Comparison of ENCODE assay signal across 8 cellular contexts in the genomic region with DNA sequence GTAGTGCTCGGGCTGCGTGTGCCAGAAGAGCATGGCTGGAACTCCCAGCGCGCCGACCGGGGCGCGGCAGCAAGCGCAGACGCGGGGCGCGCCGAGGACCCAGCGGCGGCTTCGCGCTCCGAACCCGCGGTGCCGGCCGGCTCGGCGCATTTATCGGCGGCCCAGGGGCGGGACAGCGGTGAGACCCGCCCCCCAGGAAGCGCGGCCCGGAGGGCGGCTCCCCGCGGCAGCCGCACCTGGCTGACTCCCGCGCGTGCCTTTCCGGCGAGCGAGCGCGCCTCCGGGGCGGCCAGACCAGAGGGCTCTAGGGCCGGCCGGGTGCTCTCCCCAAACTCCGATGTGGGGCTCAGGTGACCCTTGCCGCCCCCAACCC. TPM values are rescaled to one million over a fixed set of nuclear protein-coding genes. Genes with fewer than 3 reads are reported as not detected.
DNase-seq lines count a peak whose midpoint lies in the region; ATAC-seq, FAIRE-seq and TF ChIP-seq lines count a peak whose summit lies in the region.

A gene with protein sequence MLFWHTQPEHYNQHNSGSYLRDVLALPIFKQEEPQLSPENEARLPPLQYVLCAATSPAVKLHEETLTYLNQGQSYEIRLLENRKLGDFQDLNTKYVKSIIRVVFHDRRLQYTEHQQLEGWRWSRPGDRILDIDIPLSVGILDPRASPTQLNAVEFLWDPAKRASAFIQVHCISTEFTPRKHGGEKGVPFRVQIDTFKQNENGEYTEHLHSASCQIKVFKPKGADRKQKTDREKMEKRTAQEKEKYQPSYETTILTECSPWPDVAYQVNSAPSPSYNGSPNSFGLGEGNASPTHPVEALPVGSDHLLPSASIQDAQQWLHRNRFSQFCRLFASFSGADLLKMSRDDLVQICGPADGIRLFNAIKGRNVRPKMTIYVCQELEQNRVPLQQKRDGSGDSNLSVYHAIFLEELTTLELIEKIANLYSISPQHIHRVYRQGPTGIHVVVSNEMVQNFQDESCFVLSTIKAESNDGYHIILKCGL (minus strand): TSS at position 126 of the 373 bp plus-strand sequence. CDS start 93 bp downstream, at position 33.

- POLR2A ChIA-PET in HEK293T (lab: Yijun Ruan, JAX) (no interaction called here), endothelial cell of umbilical vein (lab: Charles Lee) (no interaction called here)

- no peak for TF ChIP-seq POLR2A in endothelial cell of umbilical vein (IDR thresholded peaks at IDR 0.05; ENCODE audit: low read depth, low read length)

- H3K36me3 ChIP-seq in endothelial cell of umbilical vein (ENCODE audit: control insufficient read depth in 2 of 2, extremely low read depth in 1 of 2, insufficient read depth in 2 of 2, low read length in 2 of 2), result no peaks in the 10 kb centered on the region

- H3K4me2 ChIP-seq in endothelial cell of umbilical vein (ENCODE audit: insufficient read depth, low read length), result no peak within 1 kb of the TSS

- ATAC-seq in GM19035 (IDR thresholded peaks at IDR 0.05; ENCODE audit: unreplicated experiment), result no peak
- no peak for ATAC-seq in GM21786 (IDR thresholded peaks at IDR 0.05; ENCODE audit: unreplicated experiment)
- ATAC-seq in HG03571 (IDR thresholded peaks at IDR 0.05; ENCODE audit: unreplicated experiment), result no peak

- peaks cover 8% of the 10 kb centered on the region for H3K4me1 Mint-ChIP-seq in neural crest cell

- no peak within 1 kb of the TSS for H3K4me3 ChIP-seq in endothelial cell of umbilical vein (replicated peaks in 1 of 3; ENCODE audit: insufficient read depth in 1 of 3, low read depth in 1 of 3, low read length in 3 of 3)

- H3K9ac ChIP-seq in endothelial cell of umbilical vein (replicated peaks; ENCODE audit: extremely low read depth, insufficient read depth, low read length), result no peak within 1 kb of the TSS

- peaks cover 29 to 33% of the 10 kb centered on the region in 2 experiments for H3K27me3 ChIP-seq in endothelial cell of umbilical vein (ENCODE audit: control insufficient read depth in 2 of 2, insufficient read depth in 2 of 2, low read length in 2 of 2)

- H4K20me1 ChIP-seq in endothelial cell of umbilical vein (replicated peaks; ENCODE audit: control insufficient read depth, extremely low read depth, insufficient read depth, low read length), result no peaks in the 10 kb centered on the region

- no TSS peak for BruUV-seq in endothelial cell of umbilical vein (replicated peaks; lab: Mats Ljungman, UMichigan)

- intact Hi-C loops in endothelial cell of umbilical vein (cut with micrococcal nuclease), result no loop called here

- dilution Hi-C loops in endothelial cell of umbilical vein (cut with MboI; ENCODE audit: extremely low pct_ligation_motif_present, low sequenced_read_pairs), result no loop called here

- CTCF ChIA-PET in HEK293T (lab: Yijun Ruan, JAX), result no interaction called here
- CTCF ChIA-PET in endothelial cell of umbilical vein (lab: Charles Lee), result no interaction called here

- TF ChIP-seq CTCF in endothelial cell of umbilical vein (IDR thresholded peaks at IDR 0.05; ENCODE audit: extremely low read depth in 1 of 2, insufficient read depth in 1 of 2, low read depth in 1 of 2, low read length in 2 of 2) (no peak), neural crest cell (conservative IDR thresholded peaks at IDR 0.05) (no peak)

- no peaks in the 10 kb centered on the region for H3K9me1 ChIP-seq in endothelial cell of umbilical vein (replicated peaks; ENCODE audit: control insufficient read depth, extremely low read depth, insufficient read depth, low read length)

- no peaks in the 10 kb centered on the region for H3K4me1 ChIP-seq in endothelial cell of umbilical vein (ENCODE audit: control insufficient read depth, extremely low read depth, insufficient read depth, low read length)

- no peak for FAIRE-seq in endothelial cell of umbilical vein (lab: Jason Lieb, UNC)

- H3K27me3 Mint-ChIP-seq in neural crest cell (ENCODE audit: low read depth), result peaks cover 59% of the 10 kb centered on the region

- H3K9me3 Mint-ChIP-seq in neural crest cell, result no peaks in the 10 kb centered on the region

- H3K27ac Mint-ChIP-seq in neural crest cell (ENCODE audit: unreplicated experiment), result no peak within 1 kb of the TSS

- no peak within 1 kb of the TSS for H2AFZ ChIP-seq in endothelial cell of umbilical vein (ENCODE audit: low read depth, low read length)

- H3K36me3 Mint-ChIP-seq in neural crest cell (ENCODE audit: low read depth), result no peaks in the 10 kb centered on the region

- no peak within 1 kb of the TSS for H3K27ac ChIP-seq in endothelial cell of umbilical vein (ENCODE audit: insufficient read depth, low read depth, low read length)

- H3K4me3 Mint-ChIP-seq in neural crest cell, result peak within 1 kb of the TSS; percentile 84

- DNase-seq in DMS53 treated with DMSO at 0.1 percent for 48 hours (lab: John Stamatoyannopoulos, UW; ENCODE audit: unreplicated experiment) (peak; percentile 76), HEK293T (ENCODE audit: extremely low spot score) (peak; percentile 68), RPMI8226 (peak; percentile 84), endothelial cell of umbilical vein (ENCODE audit: low read depth, low spot score) (no peak), neural crest cell (ENCODE audit: low read depth, low spot score) (no peak)

- H3K9me3 ChIP-seq in endothelial cell of umbilical vein (replicated peaks; ENCODE audit: control insufficient read depth, insufficient read depth, low read length), result no peaks in the 10 kb centered on the region

- H3K79me2 ChIP-seq in endothelial cell of umbilical vein (ENCODE audit: control insufficient read depth, insufficient read depth, low read length), result no peaks in the 10 kb centered on the region

TF ChIP-seq in HEK293T, 16 proteins besides CTCF, POLR2A, EP300 and RAD21:
- TF ChIP-seq, protein P1, sequence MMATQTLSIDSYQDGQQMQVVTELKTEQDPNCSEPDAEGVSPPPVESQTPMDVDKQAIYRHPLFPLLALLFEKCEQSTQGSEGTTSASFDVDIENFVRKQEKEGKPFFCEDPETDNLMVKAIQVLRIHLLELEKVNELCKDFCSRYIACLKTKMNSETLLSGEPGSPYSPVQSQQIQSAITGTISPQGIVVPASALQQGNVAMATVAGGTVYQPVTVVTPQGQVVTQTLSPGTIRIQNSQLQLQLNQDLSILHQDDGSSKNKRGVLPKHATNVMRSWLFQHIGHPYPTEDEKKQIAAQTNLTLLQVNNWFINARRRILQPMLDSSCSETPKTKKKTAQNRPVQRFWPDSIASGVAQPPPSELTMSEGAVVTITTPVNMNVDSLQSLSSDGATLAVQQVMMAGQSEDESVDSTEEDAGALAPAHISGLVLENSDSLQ (IDR thresholded peaks at IDR 0.05), result no peak
- TF ChIP-seq SP1 (IDR thresholded peaks at IDR 0.05) (no peak), FOXA1 (IDR thresholded peaks at IDR 0.05) (no peak), BHLHE40 (IDR thresholded peaks at IDR 0.05; ENCODE audit: borderline replicate concordance) (no peak), TARDBP (IDR thresholded peaks at IDR 0.05) (no peak), NFRKB (IDR thresholded peaks at IDR 0.05) (no peak), ZNF384 (IDR thresholded peaks at IDR 0.05) (no peak), FOXM1 (IDR thresholded peaks at IDR 0.05; ENCODE audit: borderline replicate concordance) (no peak), CTBP1 (IDR thresholded peaks at IDR 0.05; ENCODE audit: borderline replicate concordance) (no peak), ELF4 (IDR thresholded peaks at IDR 0.05) (no peak), FOXK2 (IDR thresholded peaks at IDR 0.05) (no peak), L3MBTL2 (conservative IDR thresholded peaks at IDR 0.05) (no peak), ARNT (IDR thresholded peaks at IDR 0.05) (no peak), LEF1 (IDR thresholded peaks at IDR 0.05; ENCODE audit: borderline replicate concordance) (no peak), SUZ12 (IDR thresholded peaks at IDR 0.05) (no peak)

TF ChIP-seq in endothelial cell of umbilical vein, 7 proteins besides CTCF, POLR2A, EP300 and RAD21:
- peak; percentile 46 for TF ChIP-seq EZH2 (IDR thresholded peaks at IDR 0.05; ENCODE audit: borderline replicate concordance, low read depth, low read length, severe bottlenecking)
- no peak for TF ChIP-seq POLR2AphosphoS5 (IDR thresholded peaks at IDR 0.05; ENCODE audit: insufficient read depth, low read depth, low read length)

RNA-seq across cellular contexts. Expression of the gene that starts here (rescaled TPM):
- total RNA-seq in endothelial cell of umbilical vein (not detected in 2 replicates), neural crest cell (not detected in 2 replicates)
- not detected in 2 replicates for polyA plus RNA-seq in endothelial cell of umbilical vein
- polyA plus RNA-seq in endothelial cell of umbilical vein (2011; cell fraction: cytosol; rRNA removed), result not detected in 2 replicates
- not detected in 2 replicates for polyA plus RNA-seq in endothelial cell of umbilical vein (2011; cell fraction: nucleus; rRNA removed)
- not detected in 2 replicates for polyA plus RNA-seq in endothelial cell of umbilical vein (2012)
- polyA minus RNA-seq in endothelial cell of umbilical vein, result not detected in 2 replicates
- not detected for polyA minus RNA-seq in endothelial cell of umbilical vein (2011; cell fraction: cytosol; rRNA and poly(A)+ RNA removed)
- polyA minus RNA-seq in endothelial cell of umbilical vein (2011; cell fraction: nucleus; rRNA and poly(A)+ RNA removed), result not detected in 2 replicates

Comparison
In these comparisons a context has a peak if more than half of its experiments do, and no peak if none do; other contexts are left out.
1. DNase-seq: peak in DMS53 treated with DMSO at 0.1 percent for 48 hours (single experiment), HEK293T (single experiment) and RPMI8226 (single experiment); none in endothelial cell of umbilical vein (single experiment) and neural crest cell (single experiment).